Comparison of ENCODE assay signal across 23 cellular contexts in the genomic region with DNA sequence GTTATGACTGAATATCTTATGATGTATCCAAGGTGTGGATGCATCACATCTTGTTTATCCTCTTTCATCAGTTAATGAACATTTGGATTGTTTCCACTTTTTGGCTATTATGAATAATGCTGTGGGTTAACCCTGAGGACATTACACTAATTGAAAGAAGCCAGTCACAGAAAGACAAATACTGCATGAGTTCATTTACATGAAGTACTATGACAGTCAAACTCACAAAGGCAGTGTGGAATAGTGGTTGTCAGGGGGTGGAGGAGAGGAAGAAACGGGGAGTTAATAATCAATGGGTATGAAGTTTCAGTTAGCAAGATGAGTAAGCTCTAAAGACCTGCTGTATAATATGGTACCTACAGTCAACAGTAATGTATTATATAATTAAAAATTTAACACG.
A peak's percentile ranks its signal among the peaks of the same experiment; 100 is the strongest.
DNase-seq lines count a peak whose midpoint lies in the region; ATAC-seq and TF ChIP-seq lines count a peak whose summit lies in the region.
"Had no signal": no experiment of that assay in that cellular context is flagged by ENCODE, and none has a peak within 500 bp of the region (broad histone marks: within the 10 kb centered on the region; RNA-seq: fewer than 3 reads in every experiment).

No MANE protein-coding gene starts in this region.

- H4K20me1 ChIP-seq in neural progenitor cell (ENCODE audit: low read depth): no peaks in the 10 kb centered on the region

- ATAC-seq in GM18498 (IDR thresholded peaks at IDR 0.05; ENCODE audit: unreplicated experiment) (peak; percentile 53), GM19452 (IDR thresholded peaks at IDR 0.05; ENCODE audit: unreplicated experiment) (peak; percentile 78), HG02852 (IDR thresholded peaks at IDR 0.05; ENCODE audit: unreplicated experiment) (peak; percentile 64), HG03378 (IDR thresholded peaks at IDR 0.05; ENCODE audit: unreplicated experiment) (peak; percentile 80), gastroesophageal sphincter (no peak), HG02571 (IDR thresholded peaks at IDR 0.05; ENCODE audit: unreplicated experiment) (no peak), HG02884 (IDR thresholded peaks at IDR 0.05; ENCODE audit: unreplicated experiment) (no peak)
- ATAC-seq: K562; stimulated activated memory B cell treated with anti-CD40 and anti-IgM and Interleukin-4, amounts not matched to agents 10 μg/mL and 1 μg/mL and 100 μg/mL, for 72 hours had no signal

- WGBS in gastroesophageal sphincter (ENCODE audit: low coverage in 1 of 2), 2 donors: 79 to 86% methylated on average over 1 to 2 of the region's 2 CpGs

- no peaks in the 10 kb centered on the region for H3K4me1 Mint-ChIP-seq in neural progenitor cell
- H3K4me1 Mint-ChIP-seq: B cell; stimulated activated memory B cell treated with anti-CD40 and anti-IgM and Interleukin-4, amounts not matched to agents 10 μg/mL and 1 μg/mL and 100 μg/mL, for 72 hours had no signal

- DNase-seq in neural progenitor cell (ENCODE audit: low spot score): no peak
- DNase-seq: activated gamma-delta T cell treated with Interleukin-2 at 50 U/mL for 16 hours; amygdala; central memory CD4-positive, alpha-beta T cell; glutamatergic neuron; MV-4-11; NCI-H2081; NCI-H510A treated with DMSO at 0.1 percent for 48 hours; occipital lobe; Right ventricle myocardium superior had no signal

- H3K27me3 ChIP-seq in gastroesophageal sphincter (no peaks in the 10 kb centered on the region), neural progenitor cell (no peaks in the 10 kb centered on the region)
- H3K27me3 ChIP-seq: esophagus muscularis mucosa, right atrium auricular region had no signal

- no peak overlapping the region for H3K4me3 Mint-ChIP-seq in neural progenitor cell
- H3K4me3 Mint-ChIP-seq: B cell; stimulated activated memory B cell treated with anti-CD40 and anti-IgM and Interleukin-4, amounts not matched to agents 10 μg/mL and 1 μg/mL and 100 μg/mL, for 72 hours had no signal

- H3K36me3 ChIP-seq in gastroesophageal sphincter (no peaks in the 10 kb centered on the region), neural progenitor cell (no peaks in the 10 kb centered on the region)
- H3K36me3 ChIP-seq: esophagus muscularis mucosa, right atrium auricular region had no signal

- H3K36me3 Mint-ChIP-seq in neural progenitor cell: no peaks in the 10 kb centered on the region
- H3K36me3 Mint-ChIP-seq: stimulated activated memory B cell treated with anti-CD40 and anti-IgM and Interleukin-4, amounts not matched to agents 10 μg/mL and 1 μg/mL and 100 μg/mL, for 72 hours had no signal

- no peaks in the 10 kb centered on the region for H3K9me3 Mint-ChIP-seq in neural progenitor cell
- H3K9me3 Mint-ChIP-seq: stimulated activated memory B cell treated with anti-CD40 and anti-IgM and Interleukin-4, amounts not matched to agents 10 μg/mL and 1 μg/mL and 100 μg/mL, for 72 hours had no signal

- no peak for TF ChIP-seq CTCF in gastroesophageal sphincter (IDR thresholded peaks at IDR 0.05)
- no peak for TF ChIP-seq CTCF in neural progenitor cell (IDR thresholded peaks at IDR 0.05)

- no peak overlapping the region for H3K27ac Mint-ChIP-seq in neural progenitor cell
- H3K27ac Mint-ChIP-seq: B cell; stimulated activated memory B cell treated with anti-CD40 and anti-IgM and Interleukin-4, amounts not matched to agents 10 μg/mL and 1 μg/mL and 100 μg/mL, for 72 hours had no signal

- H3K79me2 ChIP-seq in neural progenitor cell (ENCODE audit: low read depth): no peaks in the 10 kb centered on the region

- H3K9me3 ChIP-seq in gastroesophageal sphincter (no peaks in the 10 kb centered on the region), neural progenitor cell (ENCODE audit: low read depth) (no peaks in the 10 kb centered on the region)
- H3K9me3 ChIP-seq: esophagus muscularis mucosa had no signal

- no peak overlapping the region for H2AFZ ChIP-seq in neural progenitor cell (replicated peaks)

- no peak overlapping the region for H3K9ac ChIP-seq in neural progenitor cell

- no peaks in the 10 kb centered on the region for H3F3A ChIP-seq in neural progenitor cell (ENCODE audit: low read depth)

- H3K4me1 ChIP-seq in gastroesophageal sphincter (no peaks in the 10 kb centered on the region), neural progenitor cell (no peaks in the 10 kb centered on the region)
- H3K4me1 ChIP-seq: esophagus muscularis mucosa, right atrium auricular region had no signal

- no peak overlapping the region for H3K4me2 ChIP-seq in neural progenitor cell

- no peak for TF ChIP-seq EP300 in gastroesophageal sphincter (IDR thresholded peaks at IDR 0.05)

- H3K4me3 ChIP-seq in gastroesophageal sphincter (no peak overlapping the region), neural progenitor cell (no peak overlapping the region)
- H3K4me3 ChIP-seq: esophagus muscularis mucosa, K562, right atrium auricular region had no signal

- peaks cover 2% of the 10 kb centered on the region for H3K27me3 Mint-ChIP-seq in neural progenitor cell (ENCODE audit: insufficient read depth, low read depth)
- H3K27me3 Mint-ChIP-seq: B cell; stimulated activated memory B cell treated with anti-CD40 and anti-IgM and Interleukin-4, amounts not matched to agents 10 μg/mL and 1 μg/mL and 100 μg/mL, for 72 hours had no signal

- TF ChIP-seq POLR2A in gastroesophageal sphincter (IDR thresholded peaks at IDR 0.05): no peak

- H3K27ac ChIP-seq in gastroesophageal sphincter (no peak overlapping the region), neural progenitor cell (no peak overlapping the region)
- H3K27ac ChIP-seq: 22Rv1, esophagus muscularis mucosa, right atrium auricular region had no signal

Comparison
In these comparisons a context has a peak if more than half of its experiments do, and no peak if none do; other contexts are left out.
1. ATAC-seq: peak in GM18498 (single experiment), GM19452 (single experiment), HG02852 (single experiment) and HG03378 (single experiment); none in gastroesophageal sphincter (single experiment), HG02571 (single experiment) and HG02884 (single experiment).